8 cellular contexts compared by ENCODE assay signal in genomic region chr19:39411832-39412099, GRCh38. TPM values are rescaled to one million over a fixed set of nuclear protein-coding genes. Genes with fewer than 3 reads are reported as not detected.
DNase-seq lines count a peak whose midpoint lies in the region; TF ChIP-seq lines count a peak whose summit lies in the region.

No MANE protein-coding gene starts in this region.

- intact Hi-C loops in activated T-helper 2 cell treated with anti-CD3 and anti-CD28 coated beads, Interferon-gamma antibody, Interleukin-2, Interleukin-4, amounts not matched to agents 10 μg/mL and 5 μg/mL and 100 μg/mL, durations not matched to agents 14 hours and 24 hours and 36 hours (cut with micrococcal nuclease), result loop anchor here (1.0 to 2.0 kb wide), 8 partner anchors 10 to 289 kb away; partner anchors contain the start of genes MED29 and PAF1

- peaks cover 39% of the 10 kb centered on the region for H3K36me3 Mint-ChIP-seq in activated T-helper 2 cell treated with anti-CD3 and anti-CD28 coated beads, Interferon-gamma antibody, Interleukin-2, Interleukin-4, amounts not matched to agents 10 μg/mL and 5 μg/mL and 100 μg/mL, durations not matched to agents 14 hours and 24 hours and 36 hours (ENCODE audit: low read depth)
- H3K36me3 Mint-ChIP-seq in neural crest cell (ENCODE audit: low read depth), result peaks cover 8% of the 10 kb centered on the region

- no peaks in the 10 kb centered on the region for H3K9me2 ChIP-seq in DOHH2 (replicated peaks; ENCODE audit: control insufficient read depth, low read length)

- peaks cover 55% of the 10 kb centered on the region for H3K79me2 ChIP-seq in DOHH2 (ENCODE audit: control insufficient read depth, low read length)

- POLR2A ChIA-PET in RWPE1 (lab: Yijun Ruan, JAX; ENCODE audit: low non-redundant PET), result interaction anchor here (0.7 to 2.3 kb wide), 4 partner anchors 10 to 201 kb away, joined by 3 to 10 read pairs (median 6); partner anchors contain the start of gene RPS16

- H3K9me3 Mint-ChIP-seq in activated T-helper 2 cell treated with anti-CD3 and anti-CD28 coated beads, Interferon-gamma antibody, Interleukin-2, Interleukin-4, amounts not matched to agents 10 μg/mL and 5 μg/mL and 100 μg/mL, durations not matched to agents 14 hours and 24 hours and 36 hours, result no peaks in the 10 kb centered on the region
- peaks cover 3% of the 10 kb centered on the region for H3K9me3 Mint-ChIP-seq in neural crest cell

- TF ChIP-seq CTCF in DOHH2 (IDR thresholded peaks at IDR 0.05; ENCODE audit: low read depth, low read length, poor library complexity, severe bottlenecking) (peak; percentile 96), RWPE1 (conservative IDR thresholded peaks at IDR 0.05; ENCODE audit: low read depth) (peak; percentile 85), fibroblast of the aortic adventitia (IDR thresholded peaks at IDR 0.05; ENCODE audit: insufficient read depth, low read length) (peak; percentile 90), neural crest cell (conservative IDR thresholded peaks at IDR 0.05) (peak; percentile 98)

- H3K27me3 ChIP-seq in DOHH2 (ENCODE audit: control insufficient read depth, low read length) (no peaks in the 10 kb centered on the region), H7 (ENCODE audit: control insufficient read depth, insufficient read depth, low read length) (no peaks in the 10 kb centered on the region)

- no peaks in the 10 kb centered on the region for H3K9me3 ChIP-seq in DOHH2 (ENCODE audit: control insufficient read depth, insufficient read depth, low read length)

- H3K4me2 ChIP-seq in DOHH2 (ENCODE audit: low read length), result peak overlapping the region; percentile 97

- H3K27ac ChIP-seq in DOHH2 (ENCODE audit: low read depth, low read length), result peak overlapping the region; percentile 97
- peak overlapping the region; percentile 100 for H3K27ac ChIP-seq in RWPE1

- H3F3A ChIP-seq in DOHH2 (ENCODE audit: control insufficient read depth, insufficient read depth), result peaks cover 32% of the 10 kb centered on the region

- peak; percentile 84 for DNase-seq in H7
- DNase-seq in LoVo (ENCODE audit: low spot score), result peak; percentile 88
- DNase-seq in RWPE1 (ENCODE audit: low spot score), result peak; percentile 79
- peak; percentile 84 for DNase-seq in activated T-helper 2 cell treated with anti-CD3 and anti-CD28 coated beads, Interferon-gamma antibody, Interleukin-2, Interleukin-4, amounts not matched to agents 10 μg/mL and 5 μg/mL and 100 μg/mL, durations not matched to agents 14 hours and 24 hours and 36 hours (ENCODE audit: low spot score)
- DNase-seq in fibroblast of the aortic adventitia (ENCODE audit: low read depth), result peak; percentile 97
- peak; percentile 85 for DNase-seq in neural crest cell (ENCODE audit: low read depth, low spot score)
- peak; percentile 82 for DNase-seq in stromal cell of bone marrow (ENCODE audit: low read depth)

- peak overlapping the region; percentile 90 for H3K27ac Mint-ChIP-seq in activated T-helper 2 cell treated with anti-CD3 and anti-CD28 coated beads, Interferon-gamma antibody, Interleukin-2, Interleukin-4, amounts not matched to agents 10 μg/mL and 5 μg/mL and 100 μg/mL, durations not matched to agents 14 hours and 24 hours and 36 hours
- H3K27ac Mint-ChIP-seq in neural crest cell (ENCODE audit: unreplicated experiment), result peak overlapping the region; percentile 53

- H3K4me3 ChIP-seq in DOHH2 (ENCODE audit: low read length), result peak overlapping the region; percentile 99
- peak overlapping the region; percentile 38 for H3K4me3 ChIP-seq in H7 (ENCODE audit: insufficient read depth, low read depth, low read length)
- peak overlapping the region; percentile 42 for H3K4me3 ChIP-seq in fibroblast of the aortic adventitia (ENCODE audit: low read depth, low read length)

- H3K36me3 ChIP-seq in DOHH2 (ENCODE audit: control insufficient read depth, low read length) (peaks cover 37% of the 10 kb centered on the region), H7 (replicated peaks; ENCODE audit: control insufficient read depth, insufficient read depth, low read length) (peaks cover 12% of the 10 kb centered on the region)

- H3K4me3 Mint-ChIP-seq in activated T-helper 2 cell treated with anti-CD3 and anti-CD28 coated beads, Interferon-gamma antibody, Interleukin-2, Interleukin-4, amounts not matched to agents 10 μg/mL and 5 μg/mL and 100 μg/mL, durations not matched to agents 14 hours and 24 hours and 36 hours (ENCODE audit: low read depth), result peak overlapping the region; percentile 80
- peak overlapping the region; percentile 98 for H3K4me3 Mint-ChIP-seq in neural crest cell

- H3K4me1 ChIP-seq in DOHH2 (ENCODE audit: control insufficient read depth, low read length), result peaks cover 42% of the 10 kb centered on the region

- H3K27me3 Mint-ChIP-seq in activated T-helper 2 cell treated with anti-CD3 and anti-CD28 coated beads, Interferon-gamma antibody, Interleukin-2, Interleukin-4, amounts not matched to agents 10 μg/mL and 5 μg/mL and 100 μg/mL, durations not matched to agents 14 hours and 24 hours and 36 hours (ENCODE audit: low read depth), result no peaks in the 10 kb centered on the region
- peaks cover 34% of the 10 kb centered on the region for H3K27me3 Mint-ChIP-seq in neural crest cell (ENCODE audit: low read depth)

- peaks cover 11% of the 10 kb centered on the region for H4K20me1 ChIP-seq in DOHH2 (ENCODE audit: control insufficient read depth, insufficient read depth, low read depth, low read length)

- H3K4me1 Mint-ChIP-seq in activated T-helper 2 cell treated with anti-CD3 and anti-CD28 coated beads, Interferon-gamma antibody, Interleukin-2, Interleukin-4, amounts not matched to agents 10 μg/mL and 5 μg/mL and 100 μg/mL, durations not matched to agents 14 hours and 24 hours and 36 hours (ENCODE audit: low read depth), result peaks cover 38% of the 10 kb centered on the region
- peaks cover 49% of the 10 kb centered on the region for H3K4me1 Mint-ChIP-seq in neural crest cell

- CTCF ChIA-PET in RWPE1 (lab: Yijun Ruan, JAX), result interaction anchor here (0.6 to 2.5 kb wide), 8 partner anchors 8 to 122 kb away, joined by 3 to 55 read pairs (median 6); partner anchors contain the start of genes MED29, PAF1 and RPS16

RNA-seq across cellular contexts. Expression of gene PLEKHG2, which starts 0.7 kb away (rescaled TPM):
- total RNA-seq in H7 (2014; rRNA removed; shearing (Covaris generic)), result 34.2 and 90.9 TPM in 2 replicates
- 49.8 and 50.7 TPM in 2 replicates for total RNA-seq in activated T-helper 2 cell treated with anti-CD3 and anti-CD28 coated beads, Interferon-gamma antibody, Interleukin-2, Interleukin-4, amounts not matched to agents 10 μg/mL and 5 μg/mL and 100 μg/mL, durations not matched to agents 14 hours and 24 hours and 36 hours
- total RNA-seq in fibroblast of the aortic adventitia (ENCODE audit: low replicate concordance) (14.1 and 29.1 TPM in 2 replicates), neural crest cell (120 and 135 TPM in 2 replicates)

RNA-seq across cellular contexts. Expression of gene ZFP36, which starts 5.1 kb away (rescaled TPM):
- 2.2 and 6.4 TPM in 2 replicates for total RNA-seq in H7 (2014; rRNA removed; shearing (Covaris generic))
- 45.4 and 46.9 TPM in 2 replicates for total RNA-seq in activated T-helper 2 cell treated with anti-CD3 and anti-CD28 coated beads, Interferon-gamma antibody, Interleukin-2, Interleukin-4, amounts not matched to agents 10 μg/mL and 5 μg/mL and 100 μg/mL, durations not matched to agents 14 hours and 24 hours and 36 hours
- total RNA-seq in fibroblast of the aortic adventitia (ENCODE audit: low replicate concordance), result 10.8 and 18.3 TPM in 2 replicates
- 4.0 TPM in 2 replicates for total RNA-seq in neural crest cell

RNA-seq across cellular contexts. Expression of gene MED29, which starts 20.6 kb away (rescaled TPM):
- 38.2 and 41.6 TPM in 2 replicates for total RNA-seq in H7 (2014; rRNA removed; shearing (Covaris generic))
- 32.3 and 34.7 TPM in 2 replicates for total RNA-seq in activated T-helper 2 cell treated with anti-CD3 and anti-CD28 coated beads, Interferon-gamma antibody, Interleukin-2, Interleukin-4, amounts not matched to agents 10 μg/mL and 5 μg/mL and 100 μg/mL, durations not matched to agents 14 hours and 24 hours and 36 hours
- 16.2 and 25.7 TPM in 2 replicates for total RNA-seq in fibroblast of the aortic adventitia (ENCODE audit: low replicate concordance)
- total RNA-seq in neural crest cell, result 37.3 and 40.3 TPM in 2 replicates

RNA-seq across cellular contexts. Expression of gene PAF1, which starts 20.9 kb away (rescaled TPM):
- 20.7 and 21.6 TPM in 2 replicates for total RNA-seq in H7 (2014; rRNA removed; shearing (Covaris generic))
- total RNA-seq in activated T-helper 2 cell treated with anti-CD3 and anti-CD28 coated beads, Interferon-gamma antibody, Interleukin-2, Interleukin-4, amounts not matched to agents 10 μg/mL and 5 μg/mL and 100 μg/mL, durations not matched to agents 14 hours and 24 hours and 36 hours, result 49.5 and 51.1 TPM in 2 replicates
- total RNA-seq in fibroblast of the aortic adventitia (ENCODE audit: low replicate concordance) (36.1 and 45.4 TPM in 2 replicates), neural crest cell (62.9 and 67.3 TPM in 2 replicates)

RNA-seq across cellular contexts. Expression of gene RPS16, which starts 24.0 kb away (rescaled TPM):
- 42.4 and 55.8 TPM in 2 replicates for total RNA-seq in H7 (2014; rRNA removed; shearing (Covaris generic))
- total RNA-seq in activated T-helper 2 cell treated with anti-CD3 and anti-CD28 coated beads, Interferon-gamma antibody, Interleukin-2, Interleukin-4, amounts not matched to agents 10 μg/mL and 5 μg/mL and 100 μg/mL, durations not matched to agents 14 hours and 24 hours and 36 hours, result 2,627 and 2,674 TPM in 2 replicates
- 23.5 and 148 TPM in 2 replicates for total RNA-seq in fibroblast of the aortic adventitia (ENCODE audit: low replicate concordance)
- 2,020 and 2,116 TPM in 2 replicates for total RNA-seq in neural crest cell

Comparison
In these comparisons a context has a peak if more than half of its experiments do, and no peak if none do; other contexts are left out.
1. Peak in every context shown above with its lines: DNase-seq, H3K4me3 ChIP-seq and H3K27ac ChIP-seq.
2. H3K4me3 ChIP-seq: peak in every context shown above with its lines; median percentile 99 in DOHH2; 42 in fibroblast of the aortic adventitia; 38 in H7.